8 cellular contexts compared by ENCODE assay signal in the genomic region with DNA sequence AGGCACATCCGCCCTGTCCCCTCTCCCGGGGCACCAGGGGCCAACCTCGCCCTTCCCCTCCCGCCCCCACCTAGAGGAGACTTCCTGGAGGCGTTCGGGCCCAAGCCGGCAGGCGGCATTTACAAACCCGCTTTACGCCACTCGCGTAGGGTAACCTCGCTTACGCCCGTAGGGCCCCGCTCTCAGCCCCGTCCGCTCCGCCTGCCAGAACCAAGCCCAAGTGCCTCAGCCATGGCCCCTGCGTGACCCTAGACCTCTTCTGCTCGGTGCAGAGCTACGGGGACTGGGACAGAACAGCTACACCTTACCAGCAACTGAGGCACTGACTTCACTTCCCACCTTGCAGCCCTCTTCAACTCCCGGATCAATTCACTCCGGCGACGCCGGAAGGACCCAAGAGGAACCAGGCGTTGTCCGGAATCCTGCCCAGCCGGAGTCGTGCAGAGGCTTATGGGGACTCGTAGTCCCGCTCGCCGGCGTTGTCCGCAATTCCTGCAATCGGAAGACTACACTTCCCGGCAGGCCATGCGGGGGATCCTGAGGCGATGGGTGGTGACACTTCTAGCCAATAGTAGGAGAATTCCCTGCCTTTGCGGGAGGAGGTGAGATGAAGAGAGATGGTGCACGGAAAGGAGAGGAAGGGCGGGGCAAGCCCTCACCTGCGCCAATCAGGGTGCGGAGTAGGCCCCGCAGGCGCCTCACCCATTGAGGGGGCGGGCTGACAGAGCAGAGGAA. TPM values are rescaled to one million over a fixed set of nuclear protein-coding genes. Genes with fewer than 3 reads are reported as not detected.
DNase-seq lines count a peak whose midpoint lies in the region; ATAC-seq, FAIRE-seq and TF ChIP-seq lines count a peak whose summit lies in the region.

A gene (minus strand): TSS at position 395 of the 735 bp plus-strand sequence. CDS start 14,735 bp downstream, outside the sequence.

- H3K4me1 ChIP-seq in BE2C: no peaks in the 10 kb centered on the region
- H3K4me1 ChIP-seq in keratinocyte (ENCODE audit: control insufficient read depth, extremely low read depth, insufficient read depth, low read length): peaks cover 15% of the 10 kb centered on the region

- peaks cover 4% of the 10 kb centered on the region for H3K9me1 ChIP-seq in keratinocyte (ENCODE audit: control insufficient read depth, extremely low read depth, insufficient read depth, low read length)

- ATAC-seq in HG03439 (IDR thresholded peaks at IDR 0.05; ENCODE audit: unreplicated experiment): peak; percentile 91

- peaks cover 13% of the 10 kb centered on the region for H3K27me3 Mint-ChIP-seq in chondrocyte (ENCODE audit: low read depth)

- peaks cover 5% of the 10 kb centered on the region for H4K20me1 ChIP-seq in keratinocyte (ENCODE audit: control insufficient read depth, extremely low read depth, insufficient read depth, low read length)

- peaks cover 8% of the 10 kb centered on the region for H3K27me3 ChIP-seq in BE2C
- no peaks in the 10 kb centered on the region for H3K27me3 ChIP-seq in keratinocyte (ENCODE audit: control insufficient read depth, extremely low read depth, insufficient read depth, low read length)

- peak within 1 kb of the TSS; percentile 91 for H3K27ac ChIP-seq in keratinocyte (ENCODE audit: control insufficient read depth, insufficient read depth, low read length)

- dilution Hi-C loops in keratinocyte (cut with MboI; ENCODE audit: extremely low pct_ligation_motif_present, low sequenced_read_pairs): no loop called here

- peaks cover 49% of the 10 kb centered on the region for H3K79me2 ChIP-seq in keratinocyte (ENCODE audit: control insufficient read depth, insufficient read depth, low read length)

- TF ChIP-seq CTCF in BE2C (IDR thresholded peaks at IDR 0.05; ENCODE audit: low read depth, low read length) (no peak), chondrocyte (IDR thresholded peaks at IDR 0.05) (no peak), keratinocyte (optimal IDR thresholded peaks at IDR 0.05 in 1 of 3, IDR thresholded peaks at IDR 0.05 in 1 of 3, conservative IDR thresholded peaks at IDR 0.05 in 1 of 3; ENCODE audit: extremely low read depth in 1 of 3, insufficient read depth in 2 of 3, low read length in 3 of 3) (no peak)

- H3K4me3 Mint-ChIP-seq in chondrocyte (ENCODE audit: unreplicated experiment): no peak within 1 kb of the TSS

- H3K4me3 ChIP-seq in BE2C (ENCODE audit: low read depth, low read length) (peak within 1 kb of the TSS; percentile 83), keratinocyte (ENCODE audit: control insufficient read depth in 2 of 3, extremely low read depth in 1 of 3, insufficient read depth in 2 of 3, low read depth in 1 of 3, low read length in 3 of 3) (peak within 1 kb of the TSS; percentile 93 to 96 (median 96))

- DNase-seq in BE2C (peak; percentile 98), GM19238 (ENCODE audit: insufficient read length, low spot score) (peak; percentile 60), NCI-H510A (lab: John Stamatoyannopoulos, UW) (peak; percentile 96), chondrocyte (ENCODE audit: low spot score) (peak; percentile 99), keratinocyte (ENCODE audit: low read depth, low spot score) (peak; percentile 76)
- DNase-seq in activated CD4-positive, alpha-beta T cell treated with anti-CD3 and anti-CD28 coated beads for 1 hour: peak; percentile 95
- DNase-seq in stimulated activated CD4-positive, alpha-beta T cell treated with anti-CD3 and anti-CD28 coated beads, Interleukin-15, amount 100 ng/mL, for 1 hour (ENCODE audit: low read depth in 1 of 2, low spot score in 1 of 2): peak; percentile 87 to 91

- peak within 1 kb of the TSS; percentile 89 for H3K9ac ChIP-seq in keratinocyte (ENCODE audit: control insufficient read depth, extremely low read depth, insufficient read depth, low read length)

- H3K4me1 Mint-ChIP-seq in chondrocyte (ENCODE audit: low read depth): no peaks in the 10 kb centered on the region

- H3K27ac Mint-ChIP-seq in chondrocyte (ENCODE audit: unreplicated experiment): no peak within 1 kb of the TSS

- no peaks in the 10 kb centered on the region for H3K36me3 Mint-ChIP-seq in chondrocyte (ENCODE audit: low read depth)

- no peaks in the 10 kb centered on the region for H3K9me3 Mint-ChIP-seq in chondrocyte (ENCODE audit: low read depth)

- H3K9me3 ChIP-seq in BE2C (no peaks in the 10 kb centered on the region), keratinocyte (ENCODE audit: control insufficient read depth, low read depth, low read length) (no peaks in the 10 kb centered on the region)

- peak within 1 kb of the TSS; percentile 96 for H3K4me2 ChIP-seq in keratinocyte (ENCODE audit: control insufficient read depth, extremely low read depth, insufficient read depth, low read depth, low read length)

- peak; percentile 84 for FAIRE-seq in keratinocyte (lab: Jason Lieb, UNC)

- H3K36me3 ChIP-seq in BE2C: no peaks in the 10 kb centered on the region
- H3K36me3 ChIP-seq in keratinocyte (ENCODE audit: control insufficient read depth in 2 of 2, extremely low read depth in 1 of 2, insufficient read depth in 2 of 2, low read length in 2 of 2): peaks cover 0 to 5% of the 10 kb centered on the region in 2 experiments

- H2AFZ ChIP-seq in keratinocyte (ENCODE audit: control insufficient read depth, low read length): peak within 1 kb of the TSS; percentile 97

RNA-seq across cellular contexts. Expression of the gene that starts here (rescaled TPM):
- polyA plus RNA-seq in BE2C (2012; ENCODE audit: insufficient read depth, insufficient read length, low read depth): 24.9 TPM
- 37.2 to 40.7 TPM (median 39.1 TPM) in 3 replicates for total RNA-seq in chondrocyte
- polyA plus RNA-seq in keratinocyte: 66.7 to 131 TPM (median 79.3 TPM) in 3 replicates
- 114 TPM for polyA plus RNA-seq in keratinocyte (2011; ENCODE audit: low read depth)
- polyA plus RNA-seq in keratinocyte (2011; cell fraction: cytosol; rRNA removed): 72.9 and 151 TPM in 2 replicates
- polyA plus RNA-seq in keratinocyte (2011; cell fraction: nucleus; rRNA removed): 55.9 and 81.8 TPM in 2 replicates
- polyA plus RNA-seq in keratinocyte (2012; ENCODE audit: low replicate concordance): 72.7 and 74.3 TPM in 2 replicates
- 6.4 to 65.9 TPM (median 16.3 TPM) in 3 replicates for polyA minus RNA-seq in keratinocyte
- 33.8 TPM for polyA minus RNA-seq in keratinocyte (2011; cell fraction: cytosol; rRNA and poly(A)+ RNA removed)
- polyA minus RNA-seq in keratinocyte (2011; cell fraction: nucleus; rRNA and poly(A)+ RNA removed): 27.2 and 58.2 TPM in 2 replicates

Comparison
In these comparisons a context has a peak if more than half of its experiments do, and no peak if none do; other contexts are left out.
1. Peak in every context shown above with its lines: DNase-seq, ATAC-seq, H3K4me3 ChIP-seq and H3K27ac ChIP-seq.